In the genomic region with DNA sequence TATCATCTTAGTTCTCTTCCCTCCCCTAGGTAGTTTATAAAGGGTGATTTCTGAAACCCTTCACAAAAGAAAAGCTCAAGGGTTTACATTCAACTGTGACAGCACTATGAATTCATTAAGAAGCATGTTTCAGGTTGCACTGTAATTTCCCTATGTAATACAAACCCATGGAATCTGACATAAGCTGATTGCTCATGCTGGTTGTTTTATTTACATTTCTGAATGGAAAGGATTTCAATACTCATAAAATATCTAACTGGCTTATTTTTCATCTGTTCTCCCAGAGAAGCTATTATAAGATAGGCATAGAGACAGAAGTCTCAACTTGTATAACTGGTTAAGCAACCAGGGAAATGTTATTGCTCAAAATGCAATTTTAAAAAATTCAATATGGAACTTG, we compare ENCODE assay signal across 24 cellular contexts. TPM values are rescaled to one million over a fixed set of nuclear protein-coding genes. Genes with fewer than 3 reads are reported as not detected.
DNase-seq lines count a peak whose midpoint lies in the region; ATAC-seq and TF ChIP-seq lines count a peak whose summit lies in the region.
"Had no signal": no experiment of that assay in that cellular context is flagged by ENCODE, and none has a peak within 500 bp of the region (broad histone marks: within the 10 kb centered on the region; RNA-seq: fewer than 3 reads in every experiment).

No MANE protein-coding gene starts in this region.

- intact Hi-C loops in PC-3 (cut with micrococcal nuclease), result loop anchor here (1.0 to 2.0 kb wide), 2 partner anchors 16 to 28 kb away; no protein-coding TSS in a partner anchor
- intact Hi-C loops in Caco-2 (cut with micrococcal nuclease; ENCODE audit: unreplicated experiment), result no loop called here

- H2AFZ ChIP-seq in PC-3 (ENCODE audit: low read length), result no peak overlapping the region
- no peak overlapping the region for H2AFZ ChIP-seq in osteoblast (ENCODE audit: low read length)

- H3K27me3 Mint-ChIP-seq in Caco-2 (ENCODE audit: insufficient read depth, unreplicated experiment), result no peaks in the 10 kb centered on the region
- H3K27me3 Mint-ChIP-seq: activated B cell treated with CpG ODN at 0.5 μM for 24 hours; CD8-positive, alpha-beta memory T cell; central memory CD8-positive, alpha-beta T cell; stimulated activated memory B cell treated with anti-CD40 and anti-IgM and Interleukin-4, amounts not matched to agents 10 μg/mL and 1 μg/mL and 100 μg/mL, for 72 hours had no signal

- no peaks in the 10 kb centered on the region for H3K9me3 ChIP-seq in PC-3 (ENCODE audit: low read length)
- H3K9me3 ChIP-seq in esophagus (ENCODE audit: control insufficient read depth in 2 of 2, insufficient read depth in 1 of 2, low read depth in 1 of 2, low read length in 1 of 2), result no peaks in the 10 kb centered on the region
- H3K9me3 ChIP-seq in osteoblast (ENCODE audit: low read depth, low read length), result no peaks in the 10 kb centered on the region
- no peaks in the 10 kb centered on the region for H3K9me3 ChIP-seq in Caco-2
- H3K9me3 ChIP-seq: heart left ventricle, left ventricle myocardium inferior, mucosa of descending colon, Peyer's patch, psoas muscle, testis had no signal

- H3K4me1 Mint-ChIP-seq in Caco-2 (ENCODE audit: low read depth, unreplicated experiment), result no peaks in the 10 kb centered on the region
- H3K4me1 Mint-ChIP-seq: activated B cell treated with CpG ODN at 0.5 μM for 24 hours; CD8-positive, alpha-beta memory T cell; central memory CD8-positive, alpha-beta T cell; stimulated activated memory B cell treated with anti-CD40 and anti-IgM and Interleukin-4, amounts not matched to agents 10 μg/mL and 1 μg/mL and 100 μg/mL, for 72 hours had no signal

- H3F3A ChIP-seq in PC-3 (ENCODE audit: low read length, unreplicated experiment), result peaks cover 5% of the 10 kb centered on the region

- H3K79me2 ChIP-seq in PC-3 (ENCODE audit: low read length) (no peaks in the 10 kb centered on the region), osteoblast (ENCODE audit: insufficient read depth, low read length) (no peaks in the 10 kb centered on the region)

- H3K9me2 ChIP-seq in PC-3 (replicated peaks; ENCODE audit: low read length), result no peaks in the 10 kb centered on the region

- TF ChIP-seq CTCF in PC-3 (conservative IDR thresholded peaks at IDR 0.05; ENCODE audit: low read depth, low read length) (no peak), osteoblast (IDR thresholded peaks at IDR 0.05; ENCODE audit: extremely low read depth, low read depth, low read length) (no peak), Caco-2 (IDR thresholded peaks at IDR 0.05; ENCODE audit: insufficient read depth in 1 of 2, low read depth in 1 of 2, low read length in 1 of 2, severe bottlenecking in 1 of 2, unreplicated experiment in 1 of 2) (no peak)

- H3K4me3 ChIP-seq in PC-3 (ENCODE audit: low read length) (peak overlapping the region; percentile 37; the same call in 1 of the 2 replicates), esophagus (ENCODE audit: low read depth in 1 of 2, low read length in 2 of 2) (no peak overlapping the region), osteoblast (ENCODE audit: insufficient read depth, low read length) (no peak overlapping the region), Caco-2 (ENCODE audit: low read depth, low read length) (no peak overlapping the region)
- H3K4me3 ChIP-seq: heart left ventricle, left ventricle myocardium inferior, mucosa of descending colon, Peyer's patch, psoas muscle, SK-N-MC, testis had no signal

- no peaks in the 10 kb centered on the region for H3K36me3 Mint-ChIP-seq in Caco-2 (ENCODE audit: insufficient read depth, unreplicated experiment)

- peak overlapping the region; percentile 34 for H3K9ac ChIP-seq in PC-3 (ENCODE audit: low read length)

- no peak overlapping the region for H3K27ac Mint-ChIP-seq in Caco-2 (ENCODE audit: unreplicated experiment)
- H3K27ac Mint-ChIP-seq: activated B cell treated with CpG ODN at 0.5 μM for 24 hours; CD8-positive, alpha-beta memory T cell; stimulated activated memory B cell treated with anti-CD40 and anti-IgM and Interleukin-4, amounts not matched to agents 10 μg/mL and 1 μg/mL and 100 μg/mL, for 72 hours; T-helper 2 cell treated with Interferon-gamma antibody and Interleukin-4, amounts not matched to agents 5 μg/mL and 100 μg/mL, for 36 hours had no signal

- H3K27ac ChIP-seq in PC-3 (ENCODE audit: low read length), result peak overlapping the region; percentile 71
- peak overlapping the region; percentile 70 to 78 for H3K27ac ChIP-seq in esophagus (ENCODE audit: low read depth in 2 of 2, low read length in 1 of 2)
- H3K27ac ChIP-seq in osteoblast (ENCODE audit: low read depth, low read length), result peak overlapping the region; percentile 67
- H3K27ac ChIP-seq: heart left ventricle, left ventricle myocardium inferior, Peyer's patch, psoas muscle, SK-N-MC, testis had no signal

- peaks cover 5% of the 10 kb centered on the region; the same call in 1 of the 2 replicates for H3K36me3 ChIP-seq in PC-3 (ENCODE audit: low read depth, low read length)
- peaks cover 2 to 6% of the 10 kb centered on the region in 2 donors for H3K36me3 ChIP-seq in esophagus (ENCODE audit: control insufficient read depth in 2 of 2, insufficient read depth in 2 of 2, low read length in 1 of 2)
- peaks cover 4% of the 10 kb centered on the region for H3K36me3 ChIP-seq in osteoblast (ENCODE audit: insufficient read depth, low read length)
- no peaks in the 10 kb centered on the region for H3K36me3 ChIP-seq in Caco-2 (ENCODE audit: control insufficient read depth, insufficient read depth, low read length)

- TF ChIP-seq POLR2A in GM18505 (IDR thresholded peaks at IDR 0.05; ENCODE audit: borderline replicate concordance, extremely low read depth, insufficient read depth, insufficient read length), result no peak

- no peak overlapping the region for H3K4me3 Mint-ChIP-seq in Caco-2 (ENCODE audit: unreplicated experiment)
- H3K4me3 Mint-ChIP-seq: activated B cell treated with CpG ODN at 0.5 μM for 24 hours; CD8-positive, alpha-beta memory T cell; central memory CD8-positive, alpha-beta T cell; stimulated activated memory B cell treated with anti-CD40 and anti-IgM and Interleukin-4, amounts not matched to agents 10 μg/mL and 1 μg/mL and 100 μg/mL, for 72 hours; T-helper 2 cell treated with Interferon-gamma antibody and Interleukin-4, amounts not matched to agents 5 μg/mL and 100 μg/mL, for 36 hours had no signal

- H3K4me2 ChIP-seq in PC-3 (ENCODE audit: low read length), result peak overlapping the region; percentile 72
- H3K4me2 ChIP-seq in osteoblast (ENCODE audit: insufficient read depth, low read length), result no peak overlapping the region

- H4K20me1 ChIP-seq in PC-3 (ENCODE audit: low read length) (no peaks in the 10 kb centered on the region), osteoblast (ENCODE audit: insufficient read depth, low read length) (no peaks in the 10 kb centered on the region)

- ATAC-seq in PC-3 (peak; percentile 96), GM18505 (IDR thresholded peaks at IDR 0.05; ENCODE audit: unreplicated experiment) (no peak)
- ATAC-seq: heart left ventricle; mucosa of descending colon; psoas muscle; stimulated activated memory B cell treated with anti-CD40 and anti-IgM and Interleukin-4, amounts not matched to agents 10 μg/mL and 1 μg/mL and 100 μg/mL, for 72 hours had no signal

- DNase-seq in HCEC 1CT (peak; percentile 79), PC-3 (peak; percentile 84), osteoblast (ENCODE audit: insufficient read length, low spot score, missing footprints) (no peak), Caco-2 (no peak), anterior cingulate cortex (lab: John Stamatoyannopoulos, UW) (no peak)
- DNase-seq: activated B cell treated with CpG ODN at 0.5 μM for 24 hours; activated CD4-positive, alpha-beta T cell treated with anti-CD3 and anti-CD28 coated beads, Interleukin-2, amount 50 U/mL, for 48 hours; activated effector memory CD4-positive, alpha-beta T cell treated with anti-CD3 and anti-CD28 coated beads, Interleukin-2, amount 50 U/mL, for 16 hours; CD8-positive, alpha-beta memory T cell; DMS53; effector CD4-positive, alpha-beta T cell; heart left ventricle; left ventricle myocardium inferior; mucosa of descending colon; Peyer's patch; psoas muscle; stimulated activated CD4-positive, alpha-beta T cell treated with anti-CD3 and anti-CD28 coated beads, Interleukin-1b, Interleukin-23, amount 100 ng/mL, for 48 hours; testis had no signal

- POLR2A ChIA-PET in PC-3 (lab: Charles Lee; ENCODE audit: unreplicated experiment), result interaction anchor here (0.6 to 0.7 kb wide), 3 partner anchors 15 to 54 kb away, joined by 4 to 41 read pairs (median 5); no protein-coding TSS in a partner anchor
- POLR2A ChIA-PET in Caco-2 (lab: Charles Lee), result no interaction called here

- H3K27me3 ChIP-seq in PC-3 (ENCODE audit: low read length) (no peaks in the 10 kb centered on the region), esophagus (ENCODE audit: control insufficient read depth in 1 of 2, insufficient read depth in 2 of 2, low read length in 2 of 2) (no peaks in the 10 kb centered on the region), osteoblast (ENCODE audit: insufficient read depth, low read length) (no peaks in the 10 kb centered on the region), Caco-2 (replicated peaks; ENCODE audit: control insufficient read depth, insufficient read depth, low read length) (no peaks in the 10 kb centered on the region)
- H3K27me3 ChIP-seq: heart left ventricle, Peyer's patch, testis had no signal

- H3K9me3 Mint-ChIP-seq in Caco-2 (ENCODE audit: unreplicated experiment), result no peaks in the 10 kb centered on the region
- H3K9me3 Mint-ChIP-seq: activated B cell treated with CpG ODN at 0.5 μM for 24 hours; CD8-positive, alpha-beta memory T cell; central memory CD8-positive, alpha-beta T cell; stimulated activated memory B cell treated with anti-CD40 and anti-IgM and Interleukin-4, amounts not matched to agents 10 μg/mL and 1 μg/mL and 100 μg/mL, for 72 hours; T-helper 2 cell treated with Interferon-gamma antibody and Interleukin-4, amounts not matched to agents 5 μg/mL and 100 μg/mL, for 36 hours had no signal

- H3K4me1 ChIP-seq in PC-3 (ENCODE audit: insufficient read depth, low read length), result peaks cover 22% of the 10 kb centered on the region
- H3K4me1 ChIP-seq in esophagus (ENCODE audit: control insufficient read depth in 2 of 2, insufficient read depth in 2 of 2, low read length in 1 of 2), result no peaks in the 10 kb centered on the region
- H3K4me1 ChIP-seq in osteoblast (ENCODE audit: insufficient read depth, low read length), result peaks cover 71% of the 10 kb centered on the region
- H3K4me1 ChIP-seq in Caco-2, result no peaks in the 10 kb centered on the region
- H3K4me1 ChIP-seq: psoas muscle had no signal

- no TSS peak for BruUV-seq in PC-3 (replicated peaks; lab: Mats Ljungman, UMichigan)
- no TSS peak for BruUV-seq in Caco-2 (replicated peaks; lab: Mats Ljungman, UMichigan)

- CTCF ChIA-PET in PC-3 (lab: Charles Lee), result interaction anchor here (0.7 to 1.6 kb wide), 4 partner anchors 15 to 27 kb away, joined by 3 to 12 read pairs (median 8); no protein-coding TSS in a partner anchor
- CTCF ChIA-PET in Caco-2 (lab: Charles Lee), result no interaction called here

RNA-seq across cellular contexts. Expression of a gene that starts 20.5 kb away (rescaled TPM):
- total RNA-seq in PC-3 (2014; rRNA removed) (0.46 and 0.55 TPM in 2 replicates), osteoblast (1.5 and 2.2 TPM in 2 replicates), Caco-2 (2022) (0.46 and 0.70 TPM in 2 replicates)
- polyA plus RNA-seq in esophagus, result 1 to 10 TPM; 2.2 to 3.2 TPM

Comparison
In these comparisons a context has a peak if more than half of its experiments do, and no peak if none do; other contexts are left out.
1. DNase-seq: peak in HCEC 1CT (single experiment) and PC-3 (single experiment); none in osteoblast (single experiment), Caco-2 (0 of 2) and anterior cingulate cortex (0 of 58).
2. Peak in every context shown above with its lines, with median percentiles within 50 percentile points of each other: H3K27ac ChIP-seq.